ENCODE assay signal across 10 cellular contexts in the genomic region with DNA sequence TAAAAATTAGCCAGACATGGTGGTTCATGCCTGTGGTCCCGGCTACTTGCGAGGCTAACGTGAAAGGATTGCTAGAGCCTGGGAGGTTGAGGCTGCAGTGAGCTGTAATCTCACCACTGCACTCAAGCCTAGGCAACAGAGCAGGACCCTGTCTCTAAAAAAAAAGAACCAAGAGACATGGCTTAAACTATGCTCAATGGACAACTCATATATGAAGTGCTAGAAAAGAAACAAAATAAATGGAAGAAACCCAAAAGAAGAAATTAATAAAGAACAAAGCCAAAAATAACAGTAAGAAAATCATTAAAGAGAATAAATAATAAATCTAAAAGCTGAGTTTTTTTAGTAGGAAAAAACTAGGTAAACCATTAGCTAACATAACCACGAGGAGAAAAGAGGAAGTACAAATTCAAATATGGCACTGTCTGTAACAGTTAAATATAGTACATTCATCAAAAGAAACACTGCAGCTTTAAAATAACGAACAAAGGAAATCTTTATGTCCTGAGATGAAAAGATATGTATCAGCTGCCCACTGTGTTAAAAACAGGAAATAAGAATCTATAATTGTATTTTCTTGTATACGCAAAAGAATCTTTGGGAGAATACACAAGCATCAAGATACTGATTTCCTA. TPM values are rescaled to one million over a fixed set of nuclear protein-coding genes. Genes with fewer than 3 reads are reported as not detected.
A peak's percentile ranks its signal among the peaks of the same experiment; 100 is the strongest.
DNase-seq lines count a peak whose midpoint lies in the region; ATAC-seq lines count a peak whose summit lies in the region.
"Had no signal": no experiment of that assay in that cellular context is flagged by ENCODE, and none has a peak within 500 bp of the region (broad histone marks: within the 10 kb centered on the region; RNA-seq: fewer than 3 reads in every experiment).

No MANE protein-coding gene starts in this region.

- no peaks in the 10 kb centered on the region for H3K9me3 ChIP-seq in CD4-positive, CD25-positive, alpha-beta regulatory T cell (ENCODE audit: control insufficient read depth in 2 of 2, low read length in 2 of 2)
- H3K9me3 ChIP-seq: prostate gland had no signal

- peak overlapping the region in 2 of 4 donors; percentile 10 to 34 for H3K4me3 Mint-ChIP-seq in CD4-positive, CD25-positive, alpha-beta regulatory T cell
- peak overlapping the region in 3 of 4 donors; percentile 34 to 87 (median 74) for H3K4me3 Mint-ChIP-seq in IgD-negative memory B cell
- no peak overlapping the region for H3K4me3 Mint-ChIP-seq in activated naive CD8-positive, alpha-beta T cell

- H3K27ac Mint-ChIP-seq in CD4-positive, CD25-positive, alpha-beta regulatory T cell: peak overlapping the region; percentile 63 to 82 (median 77)
- H3K27ac Mint-ChIP-seq in IgD-negative memory B cell: peak overlapping the region; percentile 33 to 65 (median 61)
- peak overlapping the region; percentile 79 for H3K27ac Mint-ChIP-seq in activated naive CD8-positive, alpha-beta T cell

- peak overlapping the region; percentile 41 for H3K27ac ChIP-seq in CD4-positive, CD25-positive, alpha-beta regulatory T cell (ENCODE audit: insufficient read depth, low read length, poor library complexity, severe bottlenecking)
- H3K27ac ChIP-seq: prostate gland had no signal

- peaks cover 0 to 6% (median 0%) of the 10 kb centered on the region in 7 donors for H3K9me3 Mint-ChIP-seq in CD4-positive, CD25-positive, alpha-beta regulatory T cell
- H3K9me3 Mint-ChIP-seq in IgD-negative memory B cell: no peaks in the 10 kb centered on the region
- H3K9me3 Mint-ChIP-seq in activated naive CD8-positive, alpha-beta T cell (ENCODE audit: low read depth): no peaks in the 10 kb centered on the region

- DNase-seq in CD4-positive, CD25-positive, alpha-beta regulatory T cell: peak in 1 of 3 donors; percentile 30
- DNase-seq in NCI-H2171 treated with DMSO at 0.1 percent for 48 hours (lab: John Stamatoyannopoulos, UW): no peak
- DNase-seq in stimulated activated CD4-positive, alpha-beta T cell treated with anti-CD3 and anti-CD28 coated beads, Interleukin-15, amount 100 ng/mL, for 24 hours: no peak
- DNase-seq in NCI-H345 treated with DMSO at 0.1 percent for 48 hours (lab: John Stamatoyannopoulos, UW; ENCODE audit: unreplicated experiment): no peak
- DNase-seq: activated T-cell treated with anti-CD3 and anti-CD28 coated beads for 4 hours had no signal

- no peaks in the 10 kb centered on the region for H3K27me3 Mint-ChIP-seq in CD4-positive, CD25-positive, alpha-beta regulatory T cell
- H3K27me3 Mint-ChIP-seq in IgD-negative memory B cell: no peaks in the 10 kb centered on the region
- H3K27me3 Mint-ChIP-seq in activated naive CD8-positive, alpha-beta T cell: no peaks in the 10 kb centered on the region

- no peak for ATAC-seq in CD4-positive, CD25-positive, alpha-beta regulatory T cell (ENCODE audit: low read depth in 2 of 2)
- peak; percentile 52 for ATAC-seq in GM19035 (IDR thresholded peaks at IDR 0.05; ENCODE audit: unreplicated experiment)
- ATAC-seq in HG02852 (IDR thresholded peaks at IDR 0.05; ENCODE audit: unreplicated experiment): no peak

- peaks cover 15% of the 10 kb centered on the region for H3K4me1 ChIP-seq in CD4-positive, CD25-positive, alpha-beta regulatory T cell (ENCODE audit: control insufficient read depth, insufficient read depth, low read length, poor library complexity, severe bottlenecking)
- H3K4me1 ChIP-seq: prostate gland had no signal

- peaks cover 26% of the 10 kb centered on the region for H3K36me3 Mint-ChIP-seq in CD4-positive, CD25-positive, alpha-beta regulatory T cell
- peaks cover 12% of the 10 kb centered on the region for H3K36me3 Mint-ChIP-seq in IgD-negative memory B cell
- peaks cover 4% of the 10 kb centered on the region for H3K36me3 Mint-ChIP-seq in activated naive CD8-positive, alpha-beta T cell

- H3K27me3 ChIP-seq in CD4-positive, CD25-positive, alpha-beta regulatory T cell (ENCODE audit: control insufficient read depth, insufficient read depth, low read length): no peaks in the 10 kb centered on the region

- peak overlapping the region; percentile 2 for H3K4me3 ChIP-seq in CD4-positive, CD25-positive, alpha-beta regulatory T cell (ENCODE audit: low read depth, low read length)
- H3K4me3 ChIP-seq: prostate gland had no signal

- peaks cover 19 to 34% (median 28%) of the 10 kb centered on the region in 4 donors for H3K4me1 Mint-ChIP-seq in CD4-positive, CD25-positive, alpha-beta regulatory T cell
- H3K4me1 Mint-ChIP-seq in IgD-negative memory B cell: peaks cover 5 to 20% (median 17%) of the 10 kb centered on the region in 3 donors
- H3K4me1 Mint-ChIP-seq in activated naive CD8-positive, alpha-beta T cell (ENCODE audit: low read depth): peaks cover 18% of the 10 kb centered on the region

- H3K36me3 ChIP-seq in CD4-positive, CD25-positive, alpha-beta regulatory T cell (ENCODE audit: control insufficient read depth, insufficient read depth, low read length): peaks cover 38% of the 10 kb centered on the region
- H3K36me3 ChIP-seq: prostate gland had no signal

RNA-seq across cellular contexts. Expression of a gene that starts 48.7 kb away (rescaled TPM):
- 29.9 TPM for total RNA-seq in CD4-positive, CD25-positive, alpha-beta regulatory T cell
- polyA plus RNA-seq in CD4-positive, CD25-positive, alpha-beta regulatory T cell: 10 to 100 TPM in 2 of 4 donors, 1 to 10 TPM in 2; 5.5 to 13.1 (median 9.6) TPM
- polyA plus RNA-seq in IgD-negative memory B cell: 32.2 TPM
